In the genomic region with DNA sequence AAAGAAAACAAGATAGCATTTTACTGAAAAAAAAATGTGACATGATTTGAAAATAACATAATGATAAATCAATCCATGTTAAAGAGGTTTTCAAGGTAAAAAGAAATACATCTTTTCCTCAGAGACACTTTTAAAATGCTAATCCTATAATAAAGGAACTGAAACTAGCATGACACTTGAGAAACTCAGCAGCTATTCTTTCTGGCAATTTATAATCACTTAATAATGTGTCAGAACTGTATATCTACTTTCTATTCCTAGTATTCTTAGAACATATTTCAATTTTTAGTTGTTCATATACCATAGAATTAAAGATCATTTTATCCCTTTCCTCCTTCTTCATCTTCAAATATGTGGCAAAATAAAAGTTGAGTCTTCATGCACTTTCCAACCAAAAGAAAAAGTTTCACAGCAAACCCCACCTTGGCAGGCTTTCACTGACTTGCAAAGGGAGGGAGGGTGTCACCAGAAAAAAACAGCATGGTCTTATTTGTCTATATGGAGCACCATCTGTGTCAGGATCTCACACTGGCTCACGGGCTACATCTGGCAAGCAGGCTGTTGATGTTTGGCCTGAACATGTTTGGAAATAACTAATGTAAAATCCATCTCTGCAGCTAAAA, we compare ENCODE assay signal across 11 cellular contexts. TPM values are rescaled to one million over a fixed set of nuclear protein-coding genes. Genes with fewer than 3 reads are reported as not detected.
DNase-seq lines count a peak whose midpoint lies in the region; ATAC-seq and TF ChIP-seq lines count a peak whose summit lies in the region.
"Had no signal": no experiment of that assay in that cellular context is flagged by ENCODE, and none has a peak within 500 bp of the region (broad histone marks: within the 10 kb centered on the region; RNA-seq: fewer than 3 reads in every experiment).

No MANE protein-coding gene starts in this region.

- H3K27ac Mint-ChIP-seq in activated CD4-positive, alpha-beta T cell treated with anti-CD3 and anti-CD28 coated beads for 36 hours = no peak overlapping the region

- CTCF ChIA-PET in activated CD4-positive, alpha-beta T cell treated with anti-CD3 and anti-CD28 coated beads for 36 hours (lab: Charles Lee) = no interaction called here

- no peaks in the 10 kb centered on the region for H3K36me3 Mint-ChIP-seq in activated CD4-positive, alpha-beta T cell treated with anti-CD3 and anti-CD28 coated beads for 36 hours (ENCODE audit: low read depth)

- peaks cover 12% of the 10 kb centered on the region for H3K27me3 Mint-ChIP-seq in activated CD4-positive, alpha-beta T cell treated with anti-CD3 and anti-CD28 coated beads for 36 hours

- no peak overlapping the region for H3K27ac ChIP-seq in colonic mucosa
- H3K27ac ChIP-seq: hepatocyte had no signal

- no peaks in the 10 kb centered on the region for H3K4me1 Mint-ChIP-seq in activated CD4-positive, alpha-beta T cell treated with anti-CD3 and anti-CD28 coated beads for 36 hours

- no peak overlapping the region for H3K4me3 ChIP-seq in colonic mucosa
- H3K4me3 ChIP-seq: hepatocyte had no signal

- DNase-seq in NCI-H69 (lab: John Stamatoyannopoulos, UW) (peak; percentile 90), colonic mucosa (no peak)
- no peak for DNase-seq in NK-92 treated with Interleukin-12 subunit alpha and Interleukin-12 subunit beta, amount 100 ng/mL, for 24 hours (lab: John Stamatoyannopoulos, UW)
- DNase-seq in activated CD8-positive, alpha-beta memory T cell treated with anti-CD3 and anti-CD28 coated beads, Interleukin-2, amount 50 U/mL, for 4 hours = no peak
- DNase-seq in activated CD4-positive, alpha-beta T cell treated with anti-CD3 and anti-CD28 coated beads for 36 hours = no peak
- DNase-seq: activated T-cell treated with anti-CD3 and anti-CD28 coated beads for 4 hours; central memory CD4-positive, alpha-beta T cell had no signal

- no peaks in the 10 kb centered on the region for H3K4me1 ChIP-seq in colonic mucosa

- no peaks in the 10 kb centered on the region for H3K36me3 ChIP-seq in colonic mucosa

- ATAC-seq in GM18498 (IDR thresholded peaks at IDR 0.05; ENCODE audit: unreplicated experiment) = peak; percentile 71
- ATAC-seq in GM21367 (IDR thresholded peaks at IDR 0.05; ENCODE audit: unreplicated experiment) = peak; percentile 78
- peak; percentile 70 for ATAC-seq in HG03064 (IDR thresholded peaks at IDR 0.05; ENCODE audit: low read depth, unreplicated experiment)
- ATAC-seq in activated CD4-positive, alpha-beta T cell treated with anti-CD3 and anti-CD28 coated beads for 36 hours = no peak

- H3K9me3 Mint-ChIP-seq in activated CD4-positive, alpha-beta T cell treated with anti-CD3 and anti-CD28 coated beads for 36 hours (ENCODE audit: low read depth) = no peaks in the 10 kb centered on the region

- intact Hi-C loops in colonic mucosa (cut with DNase I) = no loop called here
- intact Hi-C loops in activated CD4-positive, alpha-beta T cell treated with anti-CD3 and anti-CD28 coated beads for 36 hours (cut with DNase I, micrococcal nuclease) = no loop called here

- H3K27me3 ChIP-seq in colonic mucosa = no peaks in the 10 kb centered on the region
- H3K27me3 ChIP-seq: hepatocyte had no signal

- H3K9ac ChIP-seq in colonic mucosa (ENCODE audit: low read depth in 2 of 2, low read length in 2 of 2) = no peak overlapping the region

- TF ChIP-seq CTCF in colonic mucosa (IDR thresholded peaks at IDR 0.05) = no peak

- no peaks in the 10 kb centered on the region for H3K9me3 ChIP-seq in colonic mucosa

- no peak overlapping the region for H3K4me3 Mint-ChIP-seq in activated CD4-positive, alpha-beta T cell treated with anti-CD3 and anti-CD28 coated beads for 36 hours

- POLR2A ChIA-PET in activated CD4-positive, alpha-beta T cell treated with anti-CD3 and anti-CD28 coated beads for 36 hours (lab: Charles Lee) = no interaction called here

RNA-seq across cellular contexts. Expression of gene FHL5, which starts 48.5 kb away (rescaled TPM):
- total RNA-seq in colonic mucosa = 1 to 10 TPM; 1.0 to 1.8 TPM
- not detected for total RNA-seq in activated CD4-positive, alpha-beta T cell treated with anti-CD3 and anti-CD28 coated beads for 36 hours
- total RNA-seq: hepatocyte had no signal
